In genomic region chr1:239826209-239826608, GRCh38 we compare ENCODE assay signal across 7 cellular contexts.
"Had no signal": no experiment of that assay in that cellular context is flagged by ENCODE, and none has a peak within 500 bp of the region (broad histone marks: within the 10 kb centered on the region; RNA-seq: fewer than 3 reads in every experiment).

No MANE protein-coding gene starts in this region.

- H3K4me3 Mint-ChIP-seq: GM23338, H9, IgD-negative memory B cell had no signal

- H3K27ac Mint-ChIP-seq: GM23338, IgD-negative memory B cell had no signal

- H3K36me3 Mint-ChIP-seq: IgD-negative memory B cell had no signal

- H3K27me3 Mint-ChIP-seq: IgD-negative memory B cell had no signal

- H3K27ac ChIP-seq: HL-60 had no signal

- H3K4me1 Mint-ChIP-seq: GM23338, IgD-negative memory B cell had no signal

- H3K9me3 Mint-ChIP-seq: GM23338, H9 had no signal

- H3K4me3 ChIP-seq: GM23338 had no signal

- H2AFZ ChIP-seq: GM23338 had no signal

- DNase-seq: H9, HCEC 1CT, KBM-7 had no signal

- H3K4me2 ChIP-seq: GM23338 had no signal

- ATAC-seq: GM23338, HepG2 had no signal
